9 cellular contexts compared by ENCODE assay signal in genomic region chrX:22063284-22063683, GRCh38. TPM values are rescaled to one million over a fixed set of nuclear protein-coding genes. Genes with fewer than 3 reads are reported as not detected.
DNase-seq lines count a peak whose midpoint lies in the region; ATAC-seq and TF ChIP-seq lines count a peak whose summit lies in the region.
"Had no signal": no experiment of that assay in that cellular context is flagged by ENCODE, and none has a peak within 500 bp of the region (broad histone marks: within the 10 kb centered on the region; RNA-seq: fewer than 3 reads in every experiment).

No MANE protein-coding gene starts in this region.

- CTCF ChIA-PET in activated CD4-positive, alpha-beta T cell treated with anti-CD3 and anti-CD28 coated beads, Interleukin-2, amount 10 ng/mL, durations not matched to agents 7 days and 5 days (lab: Charles Lee), result no interaction called here

- TF ChIP-seq EP300 in sigmoid colon (IDR thresholded peaks at IDR 0.05), result no peak

- H3K9me3 ChIP-seq in sigmoid colon, result no peaks in the 10 kb centered on the region
- no peaks in the 10 kb centered on the region for H3K9me3 ChIP-seq in tibial artery
- H3K9me3 ChIP-seq: SJSA1 had no signal

- H3K36me3 Mint-ChIP-seq in activated CD4-positive, alpha-beta T cell treated with anti-CD3 and anti-CD28 coated beads, Interleukin-2, amount 10 ng/mL, durations not matched to agents 7 days and 5 days (ENCODE audit: low read depth), result no peaks in the 10 kb centered on the region

- DNase-seq in activated CD4-positive, alpha-beta T cell treated with anti-CD3 and anti-CD28 coated beads for 4 hours, result peak; percentile 41 to 42
- DNase-seq in activated CD4-positive, alpha-beta T cell treated with anti-CD3 and anti-CD28 coated beads, Interleukin-2, amount 10 ng/mL, durations not matched to agents 7 days and 5 days, result no peak
- DNase-seq in activated CD4-positive, alpha-beta T cell treated with anti-CD3 and anti-CD28 coated beads, Interleukin-2, amount 50 U/mL, for 48 hours, result peak; percentile 21 to 47
- peak; percentile 2 for DNase-seq in stimulated activated CD8-positive, alpha-beta memory T cell treated with anti-CD3 and anti-CD28 coated beads, Interleukin-12 subunit alpha, Interleukin-12 subunit beta, amount 100 ng/mL, for 4 hours (ENCODE audit: low read depth)
- DNase-seq in NCI-H446 (lab: John Stamatoyannopoulos, UW) (no peak), sigmoid colon (no peak), tibial artery (no peak)

- no peak for TF ChIP-seq CTCF in sigmoid colon (IDR thresholded peaks at IDR 0.05)
- no peak for TF ChIP-seq CTCF in tibial artery (IDR thresholded peaks at IDR 0.05)

- H3K4me3 ChIP-seq in sigmoid colon, result no peak overlapping the region
- no peak overlapping the region for H3K4me3 ChIP-seq in tibial artery
- H3K4me3 ChIP-seq: SJSA1 had no signal

- intact Hi-C loops in sigmoid colon (cut with DNase I), result no loop called here
- intact Hi-C loops in tibial artery (cut with DNase I; ENCODE audit: low total_unique reads), result no loop called here

- no peaks in the 10 kb centered on the region for H3K27me3 Mint-ChIP-seq in activated CD4-positive, alpha-beta T cell treated with anti-CD3 and anti-CD28 coated beads, Interleukin-2, amount 10 ng/mL, durations not matched to agents 7 days and 5 days

- H3K27me3 ChIP-seq in sigmoid colon (no peaks in the 10 kb centered on the region), tibial artery (no peaks in the 10 kb centered on the region)
- H3K27me3 ChIP-seq: SJSA1 had no signal

- WGBS in sigmoid colon, 2 donors, result 24 to 46% methylated on average over 7 of the region's 7 CpGs

- no peak overlapping the region for H3K27ac Mint-ChIP-seq in activated CD4-positive, alpha-beta T cell treated with anti-CD3 and anti-CD28 coated beads, Interleukin-2, amount 10 ng/mL, durations not matched to agents 7 days and 5 days

- no peaks in the 10 kb centered on the region for H3K4me1 ChIP-seq in sigmoid colon
- H3K4me1 ChIP-seq in tibial artery, result no peaks in the 10 kb centered on the region
- H3K4me1 ChIP-seq: SJSA1 had no signal

- no peak overlapping the region for H3K4me3 Mint-ChIP-seq in activated CD4-positive, alpha-beta T cell treated with anti-CD3 and anti-CD28 coated beads, Interleukin-2, amount 10 ng/mL, durations not matched to agents 7 days and 5 days

- H3K36me3 ChIP-seq in sigmoid colon (no peaks in the 10 kb centered on the region), tibial artery (no peaks in the 10 kb centered on the region)
- H3K36me3 ChIP-seq: SJSA1 had no signal

- H3K4me1 Mint-ChIP-seq in activated CD4-positive, alpha-beta T cell treated with anti-CD3 and anti-CD28 coated beads, Interleukin-2, amount 10 ng/mL, durations not matched to agents 7 days and 5 days, result peaks cover 19% of the 10 kb centered on the region

- peak; percentile 74 for ATAC-seq in HG03108 (IDR thresholded peaks at IDR 0.05; ENCODE audit: unreplicated experiment)

- POLR2A ChIA-PET in activated CD4-positive, alpha-beta T cell treated with anti-CD3 and anti-CD28 coated beads, Interleukin-2, amount 10 ng/mL, durations not matched to agents 7 days and 5 days (lab: Charles Lee), result no interaction called here

- H3K27ac ChIP-seq in sigmoid colon, result no peak overlapping the region
- H3K27ac ChIP-seq in tibial artery, result no peak overlapping the region
- H3K27ac ChIP-seq: SJSA1 had no signal

- no peak for TF ChIP-seq POLR2A in sigmoid colon (IDR thresholded peaks at IDR 0.05)

- H3K9me3 Mint-ChIP-seq in activated CD4-positive, alpha-beta T cell treated with anti-CD3 and anti-CD28 coated beads, Interleukin-2, amount 10 ng/mL, durations not matched to agents 7 days and 5 days, result no peaks in the 10 kb centered on the region

RNA-seq across cellular contexts. Expression of gene PHEX, which starts 31.2 kb away (rescaled TPM):
- under 1 TPM; 0.07 to 0.08 TPM for total RNA-seq in activated CD4-positive, alpha-beta T cell treated with anti-CD3 and anti-CD28 coated beads, Interleukin-2, amount 10 ng/mL, durations not matched to agents 7 days and 5 days
- total RNA-seq in sigmoid colon, result under 1 TPM; 0.16 to 0.83 (median 0.76) TPM
- polyA plus RNA-seq in sigmoid colon, result under 1 TPM in 1 of 3 donors, not detected in 2; 0.17 TPM

Comparison
In these comparisons a context has a peak if more than half of its experiments do, and no peak if none do; other contexts are left out.
1. DNase-seq: peak in activated CD4-positive, alpha-beta T cell treated with anti-CD3 and anti-CD28 coated beads for 4 hours (2 of 2), activated CD4-positive, alpha-beta T cell treated with anti-CD3 and anti-CD28 coated beads, Interleukin-2, amount 50 U/mL, for 48 hours (2 of 2) and stimulated activated CD8-positive, alpha-beta memory T cell treated with anti-CD3 and anti-CD28 coated beads, Interleukin-12 subunit alpha, Interleukin-12 subunit beta, amount 100 ng/mL, for 4 hours (single experiment); none in activated CD4-positive, alpha-beta T cell treated with anti-CD3 and anti-CD28 coated beads, Interleukin-2, amount 10 ng/mL, durations not matched to agents 7 days and 5 days (single experiment), NCI-H446 (0 of 2), sigmoid colon (single experiment) and tibial artery (0 of 2).